In genomic region chr10:76080991-76081390, GRCh38 we compare ENCODE assay signal across 2 cellular contexts.
TF ChIP-seq lines count a peak whose summit lies in the region.

No MANE protein-coding gene starts in this region.

TF ChIP-seq in HCT116, 20 proteins besides CTCF, POLR2A, EP300 and RAD21 (continued from another document):
- no peak for TF ChIP-seq REST (IDR thresholded peaks at IDR 0.05; ENCODE audit: low read depth)
- TF ChIP-seq JUND (IDR thresholded peaks at IDR 0.05), result peak; percentile 58; the same call in 1 of the 2 replicates
- no peak for TF ChIP-seq TCF7L2 (IDR thresholded peaks at IDR 0.05; ENCODE audit: borderline replicate concordance, extremely low read depth, insufficient read depth, insufficient read length)
- no peak for TF ChIP-seq YY1 (IDR thresholded peaks at IDR 0.05; ENCODE audit: extremely low read depth, insufficient replicate concordance, low read depth, low read length)
- TF ChIP-seq FOSL1 (IDR thresholded peaks at IDR 0.05; ENCODE audit: low read depth), result peak; percentile 66
TF ChIP-seq in HCT116: peak in this region for 3.

TF ChIP-seq in SK-N-SH treated with all-trans-retinoic acid at 6 μM for 48 hours, 23 proteins besides CTCF, POLR2A, EP300 and RAD21 (continued from another document):
- TF ChIP-seq GLIS3 (CRISPR knock-in tag; IDR thresholded peaks at IDR 0.05) (no peak), SNAI2 (CRISPR knock-in tag; IDR thresholded peaks at IDR 0.05) (no peak), ZNF8 (CRISPR knock-in tag; IDR thresholded peaks at IDR 0.05) (no peak), ZNF70 (CRISPR knock-in tag; IDR thresholded peaks at IDR 0.05) (no peak), ARNTL (CRISPR knock-in tag; IDR thresholded peaks at IDR 0.05; ENCODE audit: borderline replicate concordance, low read depth) (no peak)
- TF ChIP-seq, protein P1, sequence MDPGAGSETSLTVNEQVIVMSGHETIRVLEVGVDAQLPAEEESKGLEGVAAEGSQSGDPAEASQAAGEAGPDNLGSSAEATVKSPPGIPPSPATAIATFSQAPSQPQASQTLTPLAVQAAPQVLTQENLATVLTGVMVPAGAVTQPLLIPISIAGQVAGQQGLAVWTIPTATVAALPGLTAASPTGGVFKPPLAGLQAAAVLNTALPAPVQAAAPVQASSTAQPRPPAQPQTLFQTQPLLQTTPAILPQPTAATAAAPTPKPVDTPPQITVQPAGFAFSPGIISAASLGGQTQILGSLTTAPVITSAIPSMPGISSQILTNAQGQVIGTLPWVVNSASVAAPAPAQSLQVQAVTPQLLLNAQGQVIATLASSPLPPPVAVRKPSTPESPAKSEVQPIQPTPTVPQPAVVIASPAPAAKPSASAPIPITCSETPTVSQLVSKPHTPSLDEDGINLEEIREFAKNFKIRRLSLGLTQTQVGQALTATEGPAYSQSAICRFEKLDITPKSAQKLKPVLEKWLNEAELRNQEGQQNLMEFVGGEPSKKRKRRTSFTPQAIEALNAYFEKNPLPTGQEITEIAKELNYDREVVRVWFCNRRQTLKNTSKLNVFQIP (CRISPR knock-in tag; IDR thresholded peaks at IDR 0.05; ENCODE audit: borderline replicate concordance, low read depth), result no peak
